ENCODE assay signal across 25 cellular contexts in genomic region chr9:87108639-87109038, GRCh38.
A peak's percentile ranks its signal among the peaks of the same experiment; 100 is the strongest.
DNase-seq lines count a peak whose midpoint lies in the region; ATAC-seq and TF ChIP-seq lines count a peak whose summit lies in the region.
"Had no signal": no experiment of that assay in that cellular context is flagged by ENCODE, and none has a peak within 500 bp of the region (broad histone marks: within the 10 kb centered on the region; RNA-seq: fewer than 3 reads in every experiment).

No MANE protein-coding gene starts in this region.

- no peaks in the 10 kb centered on the region for H3K27me3 Mint-ChIP-seq in chondrocyte (ENCODE audit: low read depth)

- no peak overlapping the region for H3K4me2 ChIP-seq in SK-N-SH
- H3K4me2 ChIP-seq: neural progenitor cell had no signal

- no peak overlapping the region for H3K9ac ChIP-seq in SK-N-SH
- H3K9ac ChIP-seq: neural progenitor cell had no signal

- DNase-seq in SK-N-SH (no peak), chondrocyte (ENCODE audit: low spot score) (no peak), left kidney (ENCODE audit: low read depth, low spot score) (peak; percentile 19), testis (peak; percentile 53), NCI-H1694 treated with DMSO at 0.1 percent for 48 hours (lab: John Stamatoyannopoulos, UW) (no peak), ascending aorta (ENCODE audit: low spot score in 2 of 2) (no peak)
- DNase-seq in stimulated activated CD4-positive, alpha-beta T cell treated with anti-CD3 and anti-CD28 coated beads, Interleukin-1b, Interleukin-23, amount 100 ng/mL, for 48 hours: no peak
- DNase-seq: activated CD4-positive, alpha-beta T cell treated with anti-CD3 and anti-CD28 coated beads for 4 hours; activated gamma-delta T cell treated with Interleukin-2 at 50 U/mL for 16 hours; activated T-cell treated with anti-CD3 and anti-CD28 coated beads, Interleukin-2, amount 50 U/mL, for 1 hour; cerebellar nuclear complex; kidney; NCI-H1092; NCI-H2029 treated with DMSO at 0.1 percent for 48 hours; NCI-H748 treated with DMSO at 0.1 percent for 48 hours; stomach; SW 1271; T-helper 9 cell; tibial artery had no signal

- no peak for TF ChIP-seq EP300 in SK-N-SH (IDR thresholded peaks at IDR 0.05; ENCODE audit: borderline replicate concordance in 1 of 2, low read depth in 1 of 2, low read length in 1 of 2)

- H3K27ac ChIP-seq in SK-N-SH (ENCODE audit: low read depth in 2 of 2, low read length in 1 of 2): peak overlapping the region in 1 of 2 experiments; percentile 34; a peak in 2 of 4 replicates
- peak overlapping the region in 1 of 2 donors; percentile 33 for H3K27ac ChIP-seq in testis
- no peak overlapping the region for H3K27ac ChIP-seq in ascending aorta
- H3K27ac ChIP-seq: neural progenitor cell, prostate gland, VCaP had no signal

- H3K9me2 ChIP-seq in SK-N-SH: no peaks in the 10 kb centered on the region

- peaks cover 72% of the 10 kb centered on the region for H3K4me1 Mint-ChIP-seq in chondrocyte (ENCODE audit: low read depth)

- H3K9me3 ChIP-seq in SK-N-SH (no peaks in the 10 kb centered on the region), testis (no peaks in the 10 kb centered on the region), ascending aorta (peaks cover 0 to 3% of the 10 kb centered on the region in 2 donors)
- H3K9me3 ChIP-seq: prostate gland, tibial artery had no signal

- H3K4me3 ChIP-seq in SK-N-SH (ENCODE audit: low read depth in 2 of 2, low read length in 1 of 2) (no peak overlapping the region), testis (no peak overlapping the region), ascending aorta (no peak overlapping the region)
- H3K4me3 ChIP-seq: neural progenitor cell, prostate gland, skin epidermis, stomach, tibial artery had no signal

- ATAC-seq in SK-N-SH treated with all-trans-retinoic acid at 6 μM for 48 hours: no peak
- ATAC-seq: CD8-positive, alpha-beta T cell had no signal

- H3K27me3 ChIP-seq in SK-N-SH (ENCODE audit: insufficient read depth) (no peaks in the 10 kb centered on the region), testis (no peaks in the 10 kb centered on the region), ascending aorta (no peaks in the 10 kb centered on the region)
- H3K27me3 ChIP-seq: neural progenitor cell, stomach, tibial artery had no signal

- 68% methylated on average over 1 of the region's 1 CpG for WGBS in SK-N-SH (ENCODE audit: low lambda C conversion rate)
- 50 to 71% methylated on average over 1 of the region's 1 CpG for WGBS in testis, 2 donors

- no peak overlapping the region for H3K4me3 Mint-ChIP-seq in chondrocyte (ENCODE audit: unreplicated experiment)
- H3K4me3 Mint-ChIP-seq: CD8-positive, alpha-beta T cell; neural progenitor cell had no signal

- TF ChIP-seq POLR2A in testis (IDR thresholded peaks at IDR 0.05): no peak

- no peaks in the 10 kb centered on the region for H3F3A ChIP-seq in SK-N-SH (replicated peaks; ENCODE audit: insufficient read depth)

- H3K4me1 ChIP-seq in SK-N-SH (ENCODE audit: control insufficient read depth in 1 of 2, insufficient read depth in 2 of 2, low read depth in 1 of 2, low read length in 1 of 2): peaks cover 3 to 10% of the 10 kb centered on the region in 2 experiments; a peak in 3 of 4 replicates
- peaks cover 6% of the 10 kb centered on the region for H3K4me1 ChIP-seq in testis
- H3K4me1 ChIP-seq in ascending aorta: peaks cover 0 to 7% of the 10 kb centered on the region in 2 donors
- H3K4me1 ChIP-seq: prostate gland had no signal

- no peak overlapping the region for H2AFZ ChIP-seq in SK-N-SH (ENCODE audit: low read depth)
- H2AFZ ChIP-seq: neural progenitor cell had no signal

- H3K27ac Mint-ChIP-seq in chondrocyte (ENCODE audit: unreplicated experiment): peak overlapping the region; percentile 91
- H3K27ac Mint-ChIP-seq: CD8-positive, alpha-beta T cell; neural progenitor cell had no signal

- CTCF ChIA-PET in SK-N-SH (lab: Yijun Ruan, JAX): interaction anchor here (0.6 to 1.0 kb wide), 3 partner anchors 21 to 675 kb away, joined by 3 to 4 read pairs (median 3); no protein-coding TSS in a partner anchor

- intact Hi-C loops in testis (cut with DNase I; ENCODE audit: low total_unique reads): no loop called here
- intact Hi-C loops in ascending aorta (cut with DNase I): no loop called here

- POLR2A ChIA-PET in SK-N-SH (lab: Yijun Ruan, JAX): interaction anchor here (0.6 kb wide), 1 partner anchor 18 kb away, joined by 4 read pairs; no protein-coding TSS in a partner anchor

- H3K36me3 Mint-ChIP-seq in chondrocyte (ENCODE audit: low read depth): peaks cover 2% of the 10 kb centered on the region
- H3K36me3 Mint-ChIP-seq: CD8-positive, alpha-beta T cell; neural progenitor cell had no signal

- H3K79me2 ChIP-seq in SK-N-SH (ENCODE audit: insufficient read depth): no peaks in the 10 kb centered on the region

- H3K9me3 Mint-ChIP-seq in chondrocyte (ENCODE audit: low read depth): peaks cover 3% of the 10 kb centered on the region

- H3K36me3 ChIP-seq in SK-N-SH (replicated peaks in 1 of 2; ENCODE audit: control insufficient read depth in 1 of 2, insufficient read depth in 2 of 2, low read length in 1 of 2): no peaks in the 10 kb centered on the region
- no peaks in the 10 kb centered on the region for H3K36me3 ChIP-seq in testis (ENCODE audit: low read depth, missing control alignments)
- H3K36me3 ChIP-seq in ascending aorta: no peaks in the 10 kb centered on the region
- H3K36me3 ChIP-seq: neural progenitor cell, prostate gland, stomach, tibial artery had no signal

- no peaks in the 10 kb centered on the region for H4K20me1 ChIP-seq in SK-N-SH (ENCODE audit: insufficient read depth)

- no peak for TF ChIP-seq RAD21 in SK-N-SH (IDR thresholded peaks at IDR 0.05; ENCODE audit: low read length)

- TF ChIP-seq CTCF in SK-N-SH (IDR thresholded peaks at IDR 0.05) (no peak), chondrocyte (IDR thresholded peaks at IDR 0.05) (no peak), testis (IDR thresholded peaks at IDR 0.05) (no peak), ascending aorta (IDR thresholded peaks at IDR 0.05) (no peak)

TF ChIP-seq in SK-N-SH, 30 proteins besides CTCF, POLR2A, EP300 and RAD21 (continues in another document):
- TF ChIP-seq PBX3 (IDR thresholded peaks at IDR 0.05): no peak
- no peak for TF ChIP-seq NRF1 (IDR thresholded peaks at IDR 0.05; ENCODE audit: low read depth, low read length)
- no peak for TF ChIP-seq ZBTB33 (IDR thresholded peaks at IDR 0.05; ENCODE audit: borderline replicate concordance, low read depth)

TF ChIP-seq in SK-N-SH treated with all-trans-retinoic acid at 6 μM for 48 hours, 23 proteins besides CTCF, POLR2A, EP300 and RAD21 (continues in another document):
- TF ChIP-seq ZFP3 (CRISPR knock-in tag; IDR thresholded peaks at IDR 0.05) (no peak), ARNTL (CRISPR knock-in tag; IDR thresholded peaks at IDR 0.05; ENCODE audit: borderline replicate concordance, low read depth) (no peak), SNAI2 (CRISPR knock-in tag; IDR thresholded peaks at IDR 0.05) (no peak), ZNF8 (CRISPR knock-in tag; IDR thresholded peaks at IDR 0.05) (no peak), ISL1 (CRISPR knock-in tag; IDR thresholded peaks at IDR 0.05) (no peak), PATZ1 (CRISPR knock-in tag; IDR thresholded peaks at IDR 0.05; ENCODE audit: borderline replicate concordance) (no peak), CREB5 (CRISPR knock-in tag; IDR thresholded peaks at IDR 0.05; ENCODE audit: low read depth) (no peak), TOX (CRISPR knock-in tag; IDR thresholded peaks at IDR 0.05; ENCODE audit: borderline replicate concordance) (no peak), ESRRG (CRISPR knock-in tag; IDR thresholded peaks at IDR 0.05) (no peak), POU6F1 (CRISPR knock-in tag; IDR thresholded peaks at IDR 0.05; ENCODE audit: borderline replicate concordance, low read depth) (no peak)

Comparison
In these comparisons a context has a peak if more than half of its experiments do, and no peak if none do; other contexts are left out.
1. DNase-seq: peak in left kidney (single experiment) and testis (single experiment); none in SK-N-SH (single experiment), chondrocyte (single experiment), NCI-H1694 treated with DMSO at 0.1 percent for 48 hours (single experiment), stimulated activated CD4-positive, alpha-beta T cell treated with anti-CD3 and anti-CD28 coated beads, Interleukin-1b, Interleukin-23, amount 100 ng/mL, for 48 hours (single experiment) and ascending aorta (0 of 2).